1 cellular context compared by ENCODE assay signal in genomic region chr13:21522847-21523246, GRCh38.
TF ChIP-seq lines count a peak whose summit lies in the region.

No MANE protein-coding gene starts in this region.

TF ChIP-seq in K562, 482 proteins besides CTCF, POLR2A, EP300 and RAD21 (continued from another document and continues in another):
- TF ChIP-seq ZNF398 (CRISPR knock-in tag; IDR thresholded peaks at IDR 0.05) = no peak
- no peak for TF ChIP-seq ZZZ3 (IDR thresholded peaks at IDR 0.05)
- no peak for TF ChIP-seq STAG1 (CRISPR knock-in tag; IDR thresholded peaks at IDR 0.05; ENCODE audit: borderline replicate concordance)
- no peak for TF ChIP-seq ZC3H4 (CRISPR knock-in tag; IDR thresholded peaks at IDR 0.05; ENCODE audit: borderline replicate concordance)
- TF ChIP-seq, protein P1, sequence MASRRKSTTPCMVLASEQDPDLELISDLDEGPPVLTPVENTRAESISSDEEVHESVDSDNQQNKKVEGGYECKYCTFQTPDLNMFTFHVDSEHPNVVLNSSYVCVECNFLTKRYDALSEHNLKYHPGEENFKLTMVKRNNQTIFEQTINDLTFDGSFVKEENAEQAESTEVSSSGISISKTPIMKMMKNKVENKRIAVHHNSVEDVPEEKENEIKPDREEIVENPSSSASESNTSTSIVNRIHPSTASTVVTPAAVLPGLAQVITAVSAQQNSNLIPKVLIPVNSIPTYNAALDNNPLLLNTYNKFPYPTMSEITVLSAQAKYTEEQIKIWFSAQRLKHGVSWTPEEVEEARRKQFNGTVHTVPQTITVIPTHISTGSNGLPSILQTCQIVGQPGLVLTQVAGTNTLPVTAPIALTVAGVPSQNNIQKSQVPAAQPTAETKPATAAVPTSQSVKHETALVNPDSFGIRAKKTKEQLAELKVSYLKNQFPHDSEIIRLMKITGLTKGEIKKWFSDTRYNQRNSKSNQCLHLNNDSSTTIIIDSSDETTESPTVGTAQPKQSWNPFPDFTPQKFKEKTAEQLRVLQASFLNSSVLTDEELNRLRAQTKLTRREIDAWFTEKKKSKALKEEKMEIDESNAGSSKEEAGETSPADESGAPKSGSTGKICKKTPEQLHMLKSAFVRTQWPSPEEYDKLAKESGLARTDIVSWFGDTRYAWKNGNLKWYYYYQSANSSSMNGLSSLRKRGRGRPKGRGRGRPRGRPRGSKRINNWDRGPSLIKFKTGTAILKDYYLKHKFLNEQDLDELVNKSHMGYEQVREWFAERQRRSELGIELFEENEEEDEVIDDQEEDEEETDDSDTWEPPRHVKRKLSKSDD (conservative IDR thresholded peaks at IDR 0.05; ENCODE audit: low read length) = no peak
- TF ChIP-seq, protein P2, sequence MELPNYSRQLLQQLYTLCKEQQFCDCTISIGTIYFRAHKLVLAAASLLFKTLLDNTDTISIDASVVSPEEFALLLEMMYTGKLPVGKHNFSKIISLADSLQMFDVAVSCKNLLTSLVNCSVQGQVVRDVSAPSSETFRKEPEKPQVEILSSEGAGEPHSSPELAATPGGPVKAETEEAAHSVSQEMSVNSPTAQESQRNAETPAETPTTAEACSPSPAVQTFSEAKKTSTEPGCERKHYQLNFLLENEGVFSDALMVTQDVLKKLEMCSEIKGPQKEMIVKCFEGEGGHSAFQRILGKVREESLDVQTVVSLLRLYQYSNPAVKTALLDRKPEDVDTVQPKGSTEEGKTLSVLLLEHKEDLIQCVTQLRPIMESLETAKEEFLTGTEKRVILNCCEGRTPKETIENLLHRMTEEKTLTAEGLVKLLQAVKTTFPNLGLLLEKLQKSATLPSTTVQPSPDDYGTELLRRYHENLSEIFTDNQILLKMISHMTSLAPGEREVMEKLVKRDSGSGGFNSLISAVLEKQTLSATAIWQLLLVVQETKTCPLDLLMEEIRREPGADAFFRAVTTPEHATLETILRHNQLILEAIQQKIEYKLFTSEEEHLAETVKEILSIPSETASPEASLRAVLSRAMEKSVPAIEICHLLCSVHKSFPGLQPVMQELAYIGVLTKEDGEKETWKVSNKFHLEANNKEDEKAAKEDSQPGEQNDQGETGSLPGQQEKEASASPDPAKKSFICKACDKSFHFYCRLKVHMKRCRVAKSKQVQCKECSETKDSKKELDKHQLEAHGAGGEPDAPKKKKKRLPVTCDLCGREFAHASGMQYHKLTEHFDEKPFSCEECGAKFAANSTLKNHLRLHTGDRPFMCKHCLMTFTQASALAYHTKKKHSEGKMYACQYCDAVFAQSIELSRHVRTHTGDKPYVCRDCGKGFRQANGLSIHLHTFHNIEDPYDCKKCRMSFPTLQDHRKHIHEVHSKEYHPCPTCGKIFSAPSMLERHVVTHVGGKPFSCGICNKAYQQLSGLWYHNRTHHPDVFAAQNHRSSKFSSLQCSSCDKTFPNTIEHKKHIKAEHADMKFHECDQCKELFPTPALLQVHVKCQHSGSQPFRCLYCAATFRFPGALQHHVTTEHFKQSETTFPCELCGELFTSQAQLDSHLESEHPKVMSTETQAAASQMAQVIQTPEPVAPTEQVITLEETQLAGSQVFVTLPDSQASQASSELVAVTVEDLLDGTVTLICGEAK (IDR thresholded peaks at IDR 0.05) = no peak
- TF ChIP-seq, protein P2 (CRISPR knock-in tag; IDR thresholded peaks at IDR 0.05) = no peak
- TF ChIP-seq CHD1 (IDR thresholded peaks at IDR 0.05; ENCODE audit: low read length) = no peak
- no peak for TF ChIP-seq FOS (IDR thresholded peaks at IDR 0.05; ENCODE audit: extremely low read depth, insufficient read length)
- TF ChIP-seq KDM2B (CRISPR knock-in tag; IDR thresholded peaks at IDR 0.05) = no peak
- no peak for TF ChIP-seq PHB2 (IDR thresholded peaks at IDR 0.05; ENCODE audit: low read depth)
- TF ChIP-seq KDM1A (IDR thresholded peaks at IDR 0.05) = no peak; a peak in 1 of 4 replicates
- TF ChIP-seq PTRF (tag; IDR thresholded peaks at IDR 0.05) = no peak
- no peak for TF ChIP-seq ZNF133 (CRISPR knock-in tag; IDR thresholded peaks at IDR 0.05)
- no peak for TF ChIP-seq ZNF592 (IDR thresholded peaks at IDR 0.05)
- no peak for TF ChIP-seq KDM4B (IDR thresholded peaks at IDR 0.05; ENCODE audit: borderline replicate concordance in 2 of 2, low read depth in 1 of 2)
- TF ChIP-seq RUNX1 (IDR thresholded peaks at IDR 0.05; ENCODE audit: low read depth) = no peak
- TF ChIP-seq TAF15 (IDR thresholded peaks at IDR 0.05; ENCODE audit: low read depth, low read length) = no peak
- no peak for TF ChIP-seq RHOXF2B (CRISPR knock-in tag; conservative IDR thresholded peaks at IDR 0.05)
- TF ChIP-seq ILK (tag; IDR thresholded peaks at IDR 0.05; ENCODE audit: borderline replicate concordance, low read depth) = no peak
- no peak for TF ChIP-seq SUPT5H (IDR thresholded peaks at IDR 0.05)
- TF ChIP-seq EP400 (IDR thresholded peaks at IDR 0.05) = no peak
- no peak for TF ChIP-seq CBFB (CRISPR knock-in tag; IDR thresholded peaks at IDR 0.05)
- no peak for TF ChIP-seq HMGXB4 (CRISPR knock-in tag; IDR thresholded peaks at IDR 0.05)
- TF ChIP-seq GABPA (tag; conservative IDR thresholded peaks at IDR 0.05; ENCODE audit: low read depth) = no peak
- TF ChIP-seq ZNF830 (CRISPR knock-in tag; IDR thresholded peaks at IDR 0.05) = no peak
- no peak for TF ChIP-seq CBX5 (IDR thresholded peaks at IDR 0.05; ENCODE audit: borderline replicate concordance, low read depth)
- TF ChIP-seq COPS2 (conservative IDR thresholded peaks at IDR 0.05) = no peak
- TF ChIP-seq SMARCA4 (IDR thresholded peaks at IDR 0.05) = peak; percentile 78
- TF ChIP-seq, protein P3, sequence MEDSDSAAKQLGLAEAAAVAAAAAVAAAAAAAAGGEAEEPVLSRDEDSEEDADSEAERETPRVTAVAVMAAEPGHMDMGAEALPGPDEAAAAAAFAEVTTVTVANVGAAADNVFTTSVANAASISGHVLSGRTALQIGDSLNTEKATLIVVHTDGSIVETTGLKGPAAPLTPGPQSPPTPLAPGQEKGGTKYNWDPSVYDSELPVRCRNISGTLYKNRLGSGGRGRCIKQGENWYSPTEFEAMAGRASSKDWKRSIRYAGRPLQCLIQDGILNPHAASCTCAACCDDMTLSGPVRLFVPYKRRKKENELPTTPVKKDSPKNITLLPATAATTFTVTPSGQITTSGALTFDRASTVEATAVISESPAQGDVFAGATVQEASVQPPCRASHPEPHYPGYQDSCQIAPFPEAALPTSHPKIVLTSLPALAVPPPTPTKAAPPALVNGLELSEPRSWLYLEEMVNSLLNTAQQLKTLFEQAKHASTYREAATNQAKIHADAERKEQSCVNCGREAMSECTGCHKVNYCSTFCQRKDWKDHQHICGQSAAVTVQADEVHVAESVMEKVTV (CRISPR knock-in tag; IDR thresholded peaks at IDR 0.05) = no peak
- TF ChIP-seq TGIF2 (CRISPR knock-in tag; IDR thresholded peaks at IDR 0.05) = no peak
- TF ChIP-seq SMAD4 (CRISPR knock-in tag; conservative IDR thresholded peaks at IDR 0.05) = peak; percentile 66; the same call in 1 of the 2 replicates
- TF ChIP-seq ZKSCAN3 (CRISPR knock-in tag; IDR thresholded peaks at IDR 0.05) = no peak
- TF ChIP-seq, protein P4, sequence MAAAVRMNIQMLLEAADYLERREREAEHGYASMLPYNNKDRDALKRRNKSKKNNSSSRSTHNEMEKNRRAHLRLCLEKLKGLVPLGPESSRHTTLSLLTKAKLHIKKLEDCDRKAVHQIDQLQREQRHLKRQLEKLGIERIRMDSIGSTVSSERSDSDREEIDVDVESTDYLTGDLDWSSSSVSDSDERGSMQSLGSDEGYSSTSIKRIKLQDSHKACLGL (CRISPR knock-in tag; IDR thresholded peaks at IDR 0.05; ENCODE audit: borderline replicate concordance, poor library complexity, severe bottlenecking) = no peak
- no peak for TF ChIP-seq YBX1 (IDR thresholded peaks at IDR 0.05)
- peak; percentile 89 for TF ChIP-seq ARID1B (IDR thresholded peaks at IDR 0.05)
- no peak for TF ChIP-seq KLF10 (CRISPR knock-in tag; IDR thresholded peaks at IDR 0.05)
- no peak for TF ChIP-seq SRSF1 (IDR thresholded peaks at IDR 0.05; ENCODE audit: low read depth, low read length)
- no peak for TF ChIP-seq HOXB6 (CRISPR knock-in tag; IDR thresholded peaks at IDR 0.05; ENCODE audit: borderline replicate concordance)
